In genomic region chr12:66352197-66352596, GRCh38 we compare ENCODE assay signal across 8 cellular contexts. TPM values are rescaled to one million over a fixed set of nuclear protein-coding genes. Genes with fewer than 3 reads are reported as not detected.
DNase-seq lines count a peak whose midpoint lies in the region; ATAC-seq and TF ChIP-seq lines count a peak whose summit lies in the region.

No MANE protein-coding gene starts in this region.

- no peaks in the 10 kb centered on the region for H3K9me3 ChIP-seq in DOHH2 (ENCODE audit: control insufficient read depth, insufficient read depth, low read length)

- H3K36me3 ChIP-seq in DOHH2 (ENCODE audit: control insufficient read depth, low read length), result no peaks in the 10 kb centered on the region

- H3K36me3 Mint-ChIP-seq in activated B cell treated with CpG ODN at 0.5 μM for 24 hours (ENCODE audit: low read depth), result peaks cover 1% of the 10 kb centered on the region

- no peak overlapping the region for H3K4me2 ChIP-seq in DOHH2 (ENCODE audit: low read length)

- H4K20me1 ChIP-seq in DOHH2 (ENCODE audit: control insufficient read depth, insufficient read depth, low read depth, low read length), result no peaks in the 10 kb centered on the region

- no peak overlapping the region for H3K27ac Mint-ChIP-seq in activated B cell treated with CpG ODN at 0.5 μM for 24 hours

- H3K27me3 ChIP-seq in DOHH2 (ENCODE audit: control insufficient read depth, low read length), result no peaks in the 10 kb centered on the region

- POLR2A ChIA-PET in activated B cell treated with CpG ODN at 0.5 μM for 24 hours (lab: Charles Lee), result interaction anchor here (1.2 kb wide), 1 partner anchor 341 kb away, joined by 3 read pairs; no protein-coding TSS in a partner anchor

- intact Hi-C loops in activated B cell treated with CpG ODN at 0.5 μM for 24 hours (cut with micrococcal nuclease), result loop anchor here (1.0 kb wide), 2 partner anchors 342 to 509 kb away; no protein-coding TSS in a partner anchor

- H3K4me3 Mint-ChIP-seq in activated B cell treated with CpG ODN at 0.5 μM for 24 hours, result no peak overlapping the region

- peak; percentile 37 for ATAC-seq in activated B cell treated with CpG ODN at 0.5 μM for 24 hours (ENCODE audit: low read depth)
- ATAC-seq in GM18873 (IDR thresholded peaks at IDR 0.05; ENCODE audit: low FRiP score, unreplicated experiment), result no peak
- ATAC-seq in HG03159 (IDR thresholded peaks at IDR 0.05; ENCODE audit: unreplicated experiment), result no peak
- ATAC-seq in GM21381 (IDR thresholded peaks at IDR 0.05; ENCODE audit: unreplicated experiment), result no peak

- DNase-seq in HT-29 (ENCODE audit: low spot score), result peak; percentile 25
- DNase-seq in activated B cell treated with CpG ODN at 0.5 μM for 24 hours, result no peak
- peak; percentile 53 for DNase-seq in left kidney (ENCODE audit: low read depth, low spot score)
- DNase-seq in middle frontal gyrus (ENCODE audit: extremely low spot score, low spot score), result no peak

- no peak overlapping the region for H3K4me3 ChIP-seq in DOHH2 (ENCODE audit: low read length)

- no peaks in the 10 kb centered on the region for H3K9me3 Mint-ChIP-seq in activated B cell treated with CpG ODN at 0.5 μM for 24 hours

- no peaks in the 10 kb centered on the region for H3K9me2 ChIP-seq in DOHH2 (replicated peaks; ENCODE audit: control insufficient read depth, low read length)

- H3K4me1 Mint-ChIP-seq in activated B cell treated with CpG ODN at 0.5 μM for 24 hours, result no peaks in the 10 kb centered on the region

- H3K4me1 ChIP-seq in DOHH2 (ENCODE audit: control insufficient read depth, low read length), result no peaks in the 10 kb centered on the region

- H3K27ac ChIP-seq in DOHH2 (ENCODE audit: low read depth, low read length), result no peak overlapping the region

- TF ChIP-seq CTCF in DOHH2 (IDR thresholded peaks at IDR 0.05; ENCODE audit: low read depth, low read length, poor library complexity, severe bottlenecking) (peak; percentile 60), activated B cell treated with CpG ODN at 0.5 μM for 24 hours (IDR thresholded peaks at IDR 0.05) (no peak)

- CTCF ChIA-PET in activated B cell treated with CpG ODN at 0.5 μM for 24 hours (lab: Charles Lee), result interaction anchor here (0.8 to 6.0 kb wide), 8 partner anchors 12 to 506 kb away, joined by 3 to 72 read pairs (median 4); no protein-coding TSS in a partner anchor

- H3K27me3 Mint-ChIP-seq in activated B cell treated with CpG ODN at 0.5 μM for 24 hours, result no peaks in the 10 kb centered on the region

- no peaks in the 10 kb centered on the region for H3F3A ChIP-seq in DOHH2 (ENCODE audit: control insufficient read depth, insufficient read depth)

- H3K79me2 ChIP-seq in DOHH2 (ENCODE audit: control insufficient read depth, low read length), result no peaks in the 10 kb centered on the region

RNA-seq across cellular contexts. Expression of gene HELB, which starts 49.9 kb away (rescaled TPM):
- total RNA-seq in HT-29 (2014; rRNA removed; shearing (Covaris generic)), result 1.7 and 2.1 TPM in 2 replicates
- 4.7 and 7.2 TPM in 2 replicates for total RNA-seq in activated B cell treated with CpG ODN at 0.5 μM for 24 hours

Comparison
In these comparisons a context has a peak if more than half of its experiments do, and no peak if none do; other contexts are left out.
1. DNase-seq: peak in HT-29 (single experiment) and left kidney (single experiment); none in activated B cell treated with CpG ODN at 0.5 μM for 24 hours (single experiment) and middle frontal gyrus (single experiment).